17 cellular contexts compared by ENCODE assay signal in genomic region chr6:152070556-152070955, GRCh38.
DNase-seq lines count a peak whose midpoint lies in the region; ATAC-seq and TF ChIP-seq lines count a peak whose summit lies in the region.
"Had no signal": no experiment of that assay in that cellular context is flagged by ENCODE, and none has a peak within 500 bp of the region (broad histone marks: within the 10 kb centered on the region; RNA-seq: fewer than 3 reads in every experiment).

No MANE protein-coding gene starts in this region.

- no peak overlapping the region for H3K27ac ChIP-seq in GM23338 (ENCODE audit: low read depth)
- peak overlapping the region; percentile 63 for H3K27ac ChIP-seq in psoas muscle
- H3K27ac ChIP-seq: BLaER1 treated with 17β-estradiol and CSF1 and Interleukin-3, amounts not matched to agents 10 nM and 100 nM; GM23248 had no signal

- H3K36me3 ChIP-seq in GM23338 (ENCODE audit: insufficient read depth) (no peaks in the 10 kb centered on the region), psoas muscle (ENCODE audit: insufficient read depth in 1 of 2, low read depth in 1 of 2) (no peaks in the 10 kb centered on the region)
- H3K36me3 ChIP-seq: BLaER1 treated with 17β-estradiol and CSF1 and Interleukin-3, amounts not matched to agents 10 nM and 100 nM had no signal

- H3K4me1 Mint-ChIP-seq in GM23338 = peaks cover 3% of the 10 kb centered on the region; the same call in 2 of the 3 replicates
- H3K4me1 Mint-ChIP-seq: B cell had no signal

- H3K27me3 ChIP-seq in GM23338 (ENCODE audit: insufficient read depth) (no peaks in the 10 kb centered on the region), psoas muscle (ENCODE audit: insufficient read depth in 3 of 3, low read length in 2 of 3) (no peaks in the 10 kb centered on the region)
- H3K27me3 ChIP-seq: BLaER1 treated with 17β-estradiol and CSF1 and Interleukin-3, amounts not matched to agents 10 nM and 100 nM had no signal

- WGBS in psoas muscle, 3 donors = 87 to 95% (median 91%) methylated on average over 4 to 5 of the region's 5 CpGs

- peaks cover 3% of the 10 kb centered on the region; the same call in 2 of the 3 replicates for H3K36me3 Mint-ChIP-seq in GM23338 (ENCODE audit: low read depth)

- no peaks in the 10 kb centered on the region for H3F3A ChIP-seq in GM23338 (replicated peaks; ENCODE audit: low read depth)

- no peak overlapping the region for H3K4me3 ChIP-seq in GM23338
- no peak overlapping the region for H3K4me3 ChIP-seq in LNCaP clone FGC (ENCODE audit: low read depth, low read length)
- H3K4me3 ChIP-seq in psoas muscle = no peak overlapping the region
- H3K4me3 ChIP-seq: BLaER1 treated with 17β-estradiol and CSF1 and Interleukin-3, amounts not matched to agents 10 nM and 100 nM; GM23248 had no signal

- H4K20me1 ChIP-seq in GM23338 (replicated peaks; ENCODE audit: insufficient read depth) = no peaks in the 10 kb centered on the region
- H4K20me1 ChIP-seq: BLaER1 treated with 17β-estradiol and CSF1 and Interleukin-3, amounts not matched to agents 10 nM and 100 nM had no signal

- H3K27ac Mint-ChIP-seq in GM23338 = no peak overlapping the region
- H3K27ac Mint-ChIP-seq: B cell; CD8-positive, alpha-beta T cell had no signal

- H3K79me2 ChIP-seq in GM23338 (replicated peaks; ENCODE audit: insufficient read depth) = no peaks in the 10 kb centered on the region

- no peak overlapping the region for H3K4me2 ChIP-seq in GM23338
- H3K4me2 ChIP-seq: BLaER1 treated with 17β-estradiol and CSF1 and Interleukin-3, amounts not matched to agents 10 nM and 100 nM had no signal

- intact Hi-C loops in psoas muscle (cut with DNase I) (loop anchor here in 1 of 2 donors (2.0 kb wide), 1 partner anchor 20 kb away; no protein-coding TSS in a partner anchor), sciatic nerve (cut with DNase I) (no loop called here)

- H3K9me2 ChIP-seq in GM23338 (ENCODE audit: insufficient read depth) = peaks cover 5% of the 10 kb centered on the region; the same call in 1 of the 2 replicates

- H3K27me3 Mint-ChIP-seq in GM23338 (ENCODE audit: insufficient read depth, low read depth, poor library complexity) = peaks cover 2% of the 10 kb centered on the region
- H3K27me3 Mint-ChIP-seq: B cell had no signal

- no peak overlapping the region for H2AFZ ChIP-seq in GM23338
- H2AFZ ChIP-seq: GM23248 had no signal

- H3K4me1 ChIP-seq in GM23338 (ENCODE audit: insufficient read depth) (no peaks in the 10 kb centered on the region), psoas muscle (peaks cover 18% of the 10 kb centered on the region)
- H3K4me1 ChIP-seq: BLaER1 treated with 17β-estradiol and CSF1 and Interleukin-3, amounts not matched to agents 10 nM and 100 nM had no signal

- H3K9me3 Mint-ChIP-seq in GM23338 = peaks cover 13% of the 10 kb centered on the region

- no peak overlapping the region for H3K4me3 Mint-ChIP-seq in GM23338
- H3K4me3 Mint-ChIP-seq: B cell; CD8-positive, alpha-beta T cell had no signal

- ATAC-seq in GM23338 (no peak), SK-N-SH treated with all-trans-retinoic acid at 6 μM for 48 hours (peak; percentile 51; the same call in 2 of the 3 replicates), psoas muscle (no peak), left lobe of liver (no peak), sciatic nerve (no peak)
- ATAC-seq: CD8-positive, alpha-beta T cell had no signal

- TF ChIP-seq CTCF in GM23338 (conservative IDR thresholded peaks at IDR 0.05; ENCODE audit: low read depth in 2 of 2) = peak in 1 of 2 experiments; percentile 28; a peak in 2 of 4 replicates
- 0 out of 2 replicates have a peak, but pooled peaks have one; percentile 14 for TF ChIP-seq CTCF in LNCaP clone FGC (IDR thresholded peaks at IDR 0.05; ENCODE audit: control insufficient read depth, extremely low read depth, insufficient read depth)
- no peak for TF ChIP-seq CTCF in psoas muscle (IDR thresholded peaks at IDR 0.05)

- H3K9me3 ChIP-seq in psoas muscle = no peaks in the 10 kb centered on the region

- DNase-seq in GM23338 (ENCODE audit: low spot score) (peak; percentile 34), LNCaP clone FGC (ENCODE audit: low read depth) (no peak), psoas muscle (no peak), left lobe of liver (ENCODE audit: low spot score) (no peak), HCEC 1CT (no peak), sciatic nerve (ENCODE audit: low spot score) (no peak)
- DNase-seq: CD8-positive, alpha-beta T cell; DMS 273 treated with DMSO at 0.1 percent for 48 hours; DMS53; DND-41; GM23248; H7; IMR-90; KBM-7 had no signal

TF ChIP-seq in GM23338, 12 proteins besides CTCF, POLR2A, EP300 and RAD21:
- TF ChIP-seq, protein P1, sequence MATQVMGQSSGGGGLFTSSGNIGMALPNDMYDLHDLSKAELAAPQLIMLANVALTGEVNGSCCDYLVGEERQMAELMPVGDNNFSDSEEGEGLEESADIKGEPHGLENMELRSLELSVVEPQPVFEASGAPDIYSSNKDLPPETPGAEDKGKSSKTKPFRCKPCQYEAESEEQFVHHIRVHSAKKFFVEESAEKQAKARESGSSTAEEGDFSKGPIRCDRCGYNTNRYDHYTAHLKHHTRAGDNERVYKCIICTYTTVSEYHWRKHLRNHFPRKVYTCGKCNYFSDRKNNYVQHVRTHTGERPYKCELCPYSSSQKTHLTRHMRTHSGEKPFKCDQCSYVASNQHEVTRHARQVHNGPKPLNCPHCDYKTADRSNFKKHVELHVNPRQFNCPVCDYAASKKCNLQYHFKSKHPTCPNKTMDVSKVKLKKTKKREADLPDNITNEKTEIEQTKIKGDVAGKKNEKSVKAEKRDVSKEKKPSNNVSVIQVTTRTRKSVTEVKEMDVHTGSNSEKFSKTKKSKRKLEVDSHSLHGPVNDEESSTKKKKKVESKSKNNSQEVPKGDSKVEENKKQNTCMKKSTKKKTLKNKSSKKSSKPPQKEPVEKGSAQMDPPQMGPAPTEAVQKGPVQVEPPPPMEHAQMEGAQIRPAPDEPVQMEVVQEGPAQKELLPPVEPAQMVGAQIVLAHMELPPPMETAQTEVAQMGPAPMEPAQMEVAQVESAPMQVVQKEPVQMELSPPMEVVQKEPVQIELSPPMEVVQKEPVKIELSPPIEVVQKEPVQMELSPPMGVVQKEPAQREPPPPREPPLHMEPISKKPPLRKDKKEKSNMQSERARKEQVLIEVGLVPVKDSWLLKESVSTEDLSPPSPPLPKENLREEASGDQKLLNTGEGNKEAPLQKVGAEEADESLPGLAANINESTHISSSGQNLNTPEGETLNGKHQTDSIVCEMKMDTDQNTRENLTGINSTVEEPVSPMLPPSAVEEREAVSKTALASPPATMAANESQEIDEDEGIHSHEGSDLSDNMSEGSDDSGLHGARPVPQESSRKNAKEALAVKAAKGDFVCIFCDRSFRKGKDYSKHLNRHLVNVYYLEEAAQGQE (IDR thresholded peaks at IDR 0.05; ENCODE audit: unreplicated experiment) = no peak
- TF ChIP-seq ZNF331 (CRISPR knock-in tag; IDR thresholded peaks at IDR 0.05; ENCODE audit: low read depth) = no peak
TF ChIP-seq in GM23338: peak in this region for 0.

TF ChIP-seq in SK-N-SH treated with all-trans-retinoic acid at 6 μM for 48 hours, 23 proteins besides CTCF, POLR2A, EP300 and RAD21 (continues in another document):
- TF ChIP-seq GLIS3 (CRISPR knock-in tag; IDR thresholded peaks at IDR 0.05) (no peak), PPARA (CRISPR knock-in tag; IDR thresholded peaks at IDR 0.05; ENCODE audit: borderline replicate concordance) (no peak), ZC3H10 (CRISPR knock-in tag; IDR thresholded peaks at IDR 0.05) (no peak), ESRRG (CRISPR knock-in tag; IDR thresholded peaks at IDR 0.05) (no peak), SNAI2 (CRISPR knock-in tag; IDR thresholded peaks at IDR 0.05) (no peak), ISL1 (CRISPR knock-in tag; IDR thresholded peaks at IDR 0.05) (no peak), ZNF565 (CRISPR knock-in tag; conservative IDR thresholded peaks at IDR 0.05; ENCODE audit: low read depth) (no peak), ZNF70 (CRISPR knock-in tag; IDR thresholded peaks at IDR 0.05) (no peak), OSR1 (CRISPR knock-in tag; IDR thresholded peaks at IDR 0.05) (no peak), ARNTL (CRISPR knock-in tag; IDR thresholded peaks at IDR 0.05; ENCODE audit: borderline replicate concordance, low read depth) (no peak), ZFP3 (CRISPR knock-in tag; IDR thresholded peaks at IDR 0.05) (no peak), TCF4 (CRISPR knock-in tag; IDR thresholded peaks at IDR 0.05; ENCODE audit: borderline replicate concordance) (no peak), ZFP30 (CRISPR knock-in tag; IDR thresholded peaks at IDR 0.05) (no peak), BACH2 (CRISPR knock-in tag; IDR thresholded peaks at IDR 0.05; ENCODE audit: borderline replicate concordance) (no peak)
- TF ChIP-seq, protein P2, sequence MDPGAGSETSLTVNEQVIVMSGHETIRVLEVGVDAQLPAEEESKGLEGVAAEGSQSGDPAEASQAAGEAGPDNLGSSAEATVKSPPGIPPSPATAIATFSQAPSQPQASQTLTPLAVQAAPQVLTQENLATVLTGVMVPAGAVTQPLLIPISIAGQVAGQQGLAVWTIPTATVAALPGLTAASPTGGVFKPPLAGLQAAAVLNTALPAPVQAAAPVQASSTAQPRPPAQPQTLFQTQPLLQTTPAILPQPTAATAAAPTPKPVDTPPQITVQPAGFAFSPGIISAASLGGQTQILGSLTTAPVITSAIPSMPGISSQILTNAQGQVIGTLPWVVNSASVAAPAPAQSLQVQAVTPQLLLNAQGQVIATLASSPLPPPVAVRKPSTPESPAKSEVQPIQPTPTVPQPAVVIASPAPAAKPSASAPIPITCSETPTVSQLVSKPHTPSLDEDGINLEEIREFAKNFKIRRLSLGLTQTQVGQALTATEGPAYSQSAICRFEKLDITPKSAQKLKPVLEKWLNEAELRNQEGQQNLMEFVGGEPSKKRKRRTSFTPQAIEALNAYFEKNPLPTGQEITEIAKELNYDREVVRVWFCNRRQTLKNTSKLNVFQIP (CRISPR knock-in tag; IDR thresholded peaks at IDR 0.05; ENCODE audit: borderline replicate concordance, low read depth) = no peak
- TF ChIP-seq, protein P3, sequence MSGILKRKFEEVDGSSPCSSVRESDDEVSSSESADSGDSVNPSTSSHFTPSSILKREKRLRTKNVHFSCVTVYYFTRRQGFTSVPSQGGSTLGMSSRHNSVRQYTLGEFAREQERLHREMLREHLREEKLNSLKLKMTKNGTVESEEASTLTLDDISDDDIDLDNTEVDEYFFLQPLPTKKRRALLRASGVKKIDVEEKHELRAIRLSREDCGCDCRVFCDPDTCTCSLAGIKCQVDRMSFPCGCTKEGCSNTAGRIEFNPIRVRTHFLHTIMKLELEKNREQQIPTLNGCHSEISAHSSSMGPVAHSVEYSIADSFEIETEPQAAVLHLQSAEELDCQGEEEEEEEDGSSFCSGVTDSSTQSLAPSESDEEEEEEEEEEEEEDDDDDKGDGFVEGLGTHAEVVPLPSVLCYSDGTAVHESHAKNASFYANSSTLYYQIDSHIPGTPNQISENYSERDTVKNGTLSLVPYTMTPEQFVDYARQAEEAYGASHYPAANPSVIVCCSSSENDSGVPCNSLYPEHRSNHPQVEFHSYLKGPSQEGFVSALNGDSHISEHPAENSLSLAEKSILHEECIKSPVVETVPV (CRISPR knock-in tag; IDR thresholded peaks at IDR 0.05) = no peak
